32 cellular contexts compared by ENCODE assay signal in the genomic region with DNA sequence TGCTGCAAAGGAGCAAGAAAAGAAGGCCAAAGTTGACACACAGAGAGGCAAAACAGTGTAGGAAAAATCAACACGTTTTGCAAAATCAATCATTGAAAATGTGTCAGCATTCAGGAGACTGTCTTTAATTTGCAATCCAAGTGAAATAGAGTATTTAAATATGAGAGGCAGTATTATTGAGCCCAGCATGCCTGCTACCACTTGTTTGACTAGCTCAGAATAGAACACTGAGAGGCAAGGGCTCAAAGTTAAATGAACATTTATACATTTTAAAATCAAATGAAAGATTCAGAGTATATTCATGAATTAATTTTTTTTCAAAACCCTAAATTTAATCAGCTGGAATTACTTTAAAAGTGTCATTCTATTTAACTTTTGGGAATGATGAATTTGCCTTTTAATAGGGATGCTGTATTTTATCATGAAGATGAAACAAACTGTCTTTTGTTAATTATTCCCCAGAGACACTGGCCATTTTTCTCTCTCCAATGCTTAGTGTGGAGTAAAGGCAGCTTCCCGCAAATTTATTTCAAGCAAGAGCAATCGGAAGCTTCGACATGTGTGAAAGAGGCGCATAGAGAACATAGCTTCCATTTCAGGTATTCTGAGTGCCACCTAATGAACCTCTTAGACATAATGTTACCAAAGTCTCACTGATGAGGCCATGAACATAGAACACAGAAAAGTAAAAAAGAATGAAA. TPM values are rescaled to one million over a fixed set of nuclear protein-coding genes. Genes with fewer than 3 reads are reported as not detected.
DNase-seq lines count a peak whose midpoint lies in the region; ATAC-seq, FAIRE-seq and TF ChIP-seq lines count a peak whose summit lies in the region.
"Had no signal": no experiment of that assay in that cellular context is flagged by ENCODE, and none has a peak within 500 bp of the region (broad histone marks: within the 10 kb centered on the region; RNA-seq: fewer than 3 reads in every experiment).

No MANE protein-coding gene starts in this region.

- H3K79me1 ChIP-seq in H1 (ENCODE audit: low read depth, low read length): no peaks in the 10 kb centered on the region; the same call in 1 of the 2 replicates

- 69% methylated on average over 5 of the region's 5 CpGs; no CpG with 5 or more reads in 1 of the 2 experiments for WGBS in H1 (ENCODE audit: extremely low coverage in 1 of 2, insufficient coverage in 1 of 2, insufficient read length in 1 of 2, insufficient replicate concordance in 2 of 2, low coverage in 1 of 2, low lambda C conversion rate in 2 of 2, missing lambda C conversion rate in 1 of 2), 2 experiments

- no peak for FAIRE-seq in H1 (lab: Jason Lieb, UNC)
- FAIRE-seq: GM12892, islet of Langerhans, TTC549 had no signal

- peaks cover 31% of the 10 kb centered on the region for H3K36me3 Mint-ChIP-seq in stimulated activated effector memory CD8-positive, alpha-beta T cell treated with anti-CD3 and anti-CD28 coated beads, Interleukin-12 subunit alpha, Interleukin-12 subunit beta, amount 100 ng/mL, for 72 hours

- no peak overlapping the region for H3K4ac ChIP-seq in H1 (replicated peaks; ENCODE audit: insufficient read length, low read depth, low read length)

- H2AK5ac ChIP-seq in H1 (ENCODE audit: low read depth, low read length): no peak overlapping the region

- H3K4me3 Mint-ChIP-seq in stimulated activated effector memory CD8-positive, alpha-beta T cell treated with anti-CD3 and anti-CD28 coated beads, Interleukin-12 subunit alpha, Interleukin-12 subunit beta, amount 100 ng/mL, for 72 hours: no peak overlapping the region
- H3K4me3 Mint-ChIP-seq: activated CD4-positive, alpha-beta memory T cell treated with anti-CD3 and anti-CD28 coated beads for 36 hours; activated naive CD4-positive, alpha-beta T cell treated with anti-CD3 and anti-CD28 coated beads, Interleukin-2, amount 10 ng/mL, durations not matched to agents 7 days and 5 days; IgD-negative memory B cell; naive thymus-derived CD8-positive, alpha-beta T cell; T-helper 17 cell had no signal

- no peaks in the 10 kb centered on the region for H3K27me3 ChIP-seq in H1 (replicated peaks in 1 of 4; ENCODE audit: control insufficient read depth in 3 of 4, extremely low read depth in 1 of 4, insufficient read depth in 3 of 4, low read length in 3 of 4)
- H3K27me3 ChIP-seq: adrenal gland, BLaER1, brain microvascular endothelial cell, upper lobe of right lung had no signal

- H4K5ac ChIP-seq in H1 (ENCODE audit: insufficient read length, low read depth, low read length): no peak overlapping the region

- H3K4me3 ChIP-seq in H1 (ENCODE audit: extremely low read depth in 1 of 4, insufficient read depth in 2 of 4, low read depth in 3 of 4, low read length in 4 of 4): peak overlapping the region in 1 of 4 experiments; percentile 10; a peak in 1 of 8 replicates
- H3K4me3 ChIP-seq: adrenal gland, BLaER1, upper lobe of right lung had no signal

- no peak overlapping the region for H2BK15ac ChIP-seq in H1 (ENCODE audit: low read length)

- 0 out of 8 replicates have a peak, but pooled peaks cover 0 to 3% (median 0%) of the 10 kb centered on the region in 4 experiments for H3K36me3 ChIP-seq in H1 (ENCODE audit: control insufficient read depth in 2 of 4, insufficient read depth in 4 of 4, low read length in 3 of 4)
- H3K36me3 ChIP-seq: adrenal gland had no signal

- CTCF ChIA-PET in H1 (lab: Charles Lee; ENCODE audit: partially characterized antibody): interaction anchor here (1.5 kb wide), 1 partner anchor 17 kb away, joined by 4 read pairs; no protein-coding TSS in a partner anchor

- H3K4me1 Mint-ChIP-seq in stimulated activated effector memory CD8-positive, alpha-beta T cell treated with anti-CD3 and anti-CD28 coated beads, Interleukin-12 subunit alpha, Interleukin-12 subunit beta, amount 100 ng/mL, for 72 hours: peaks cover 14% of the 10 kb centered on the region

- no peak overlapping the region for H2BK20ac ChIP-seq in H1 (ENCODE audit: low read length)

- no peaks in the 10 kb centered on the region for H3K9me3 ChIP-seq in H1 (ENCODE audit: insufficient read depth in 2 of 2, low read depth in 1 of 2, low read length in 1 of 2)
- H3K9me3 ChIP-seq: adrenal gland, BLaER1, upper lobe of right lung had no signal

- H4K91ac ChIP-seq in H1 (replicated peaks; ENCODE audit: insufficient read length, low read length): no peak overlapping the region

- no peak overlapping the region for H3K14ac ChIP-seq in H1 (ENCODE audit: insufficient read length)

- no peak overlapping the region for H3K27ac ChIP-seq in H1 (ENCODE audit: low read depth, low read length)
- H3K27ac ChIP-seq: adrenal gland, BLaER1, brain microvascular endothelial cell, epithelial cell of prostate, upper lobe of right lung had no signal

- TF ChIP-seq EP300 in H1 (IDR thresholded peaks at IDR 0.05; ENCODE audit: borderline replicate concordance in 1 of 2, low read depth in 2 of 2, low read length in 2 of 2): no peak

- H2BK120ac ChIP-seq in H1 (replicated peaks; ENCODE audit: low read depth, low read length): no peak overlapping the region

- ATAC-seq in HG03159 (IDR thresholded peaks at IDR 0.05; ENCODE audit: unreplicated experiment): no peak
- ATAC-seq in stimulated activated effector memory CD8-positive, alpha-beta T cell treated with anti-CD3 and anti-CD28 coated beads, Interleukin-12 subunit alpha, Interleukin-12 subunit beta, amount 100 ng/mL, for 72 hours: no peak
- ATAC-seq: naive thymus-derived CD8-positive, alpha-beta T cell; Right ventricle myocardium inferior; SK-N-SH treated with all-trans-retinoic acid at 6 μM for 48 hours; T-helper 17 cell; upper lobe of right lung had no signal

- no peak overlapping the region for H4K8ac ChIP-seq in H1 (ENCODE audit: extremely low read depth, insufficient read depth, low read length)

- peak; percentile 44 for DNase-seq in NCI-H146 (lab: John Stamatoyannopoulos, UW)
- DNase-seq in NCI-H69 (lab: John Stamatoyannopoulos, UW): peak; percentile 63
- DNase-seq in H1 (ENCODE audit: low read depth in 1 of 2, low spot score in 2 of 2): no peak
- peak; percentile 83 for DNase-seq in pons (ENCODE audit: low spot score)
- no peak for DNase-seq in mesenteric fat pad (ENCODE audit: low spot score)
- DNase-seq in DMS114 treated with DMSO at 0.1 percent for 48 hours (lab: John Stamatoyannopoulos, UW; ENCODE audit: unreplicated experiment): no peak
- no peak for DNase-seq in stimulated activated effector memory CD8-positive, alpha-beta T cell treated with anti-CD3 and anti-CD28 coated beads, Interleukin-12 subunit alpha, Interleukin-12 subunit beta, amount 100 ng/mL, for 72 hours (ENCODE audit: low spot score in 2 of 2)
- DNase-seq: activated CD4-positive, alpha-beta memory T cell treated with anti-CD3 and anti-CD28 coated beads for 36 hours; activated CD4-positive, alpha-beta T cell treated with anti-CD3 and anti-CD28 coated beads for 1 hour; activated CD8-positive, alpha-beta memory T cell treated with anti-CD3 and anti-CD28 coated beads, Interleukin-2, amount 50 U/mL, for 4 hours; activated naive CD4-positive, alpha-beta T cell treated with anti-CD3 and anti-CD28 coated beads, Interleukin-2, amount 10 ng/mL, durations not matched to agents 7 days and 5 days; adrenal gland; brain microvascular endothelial cell; DMS153; HCEC 1CT; naive thymus-derived CD8-positive, alpha-beta T cell; NCI-H1436 treated with DMSO at 0.1 percent for 48 hours; NCI-H524; occipital lobe; stimulated activated CD4-positive, alpha-beta T cell treated with anti-CD3 and anti-CD28 coated beads, Interleukin-15, amount 100 ng/mL, for 24 hours; stimulated activated CD4-positive, alpha-beta T cell treated with anti-CD3 and anti-CD28 coated beads, Interleukin-4, amount 100 ng/mL, for 4 hours; T-helper 17 cell; upper lobe of right lung had no signal

- no peak overlapping the region for H3K56ac ChIP-seq in H1 (replicated peaks; ENCODE audit: insufficient read length, low read depth, low read length)

- H3K9me3 Mint-ChIP-seq in stimulated activated effector memory CD8-positive, alpha-beta T cell treated with anti-CD3 and anti-CD28 coated beads, Interleukin-12 subunit alpha, Interleukin-12 subunit beta, amount 100 ng/mL, for 72 hours: no peaks in the 10 kb centered on the region
- H3K9me3 Mint-ChIP-seq: activated CD4-positive, alpha-beta memory T cell treated with anti-CD3 and anti-CD28 coated beads for 36 hours; activated naive CD4-positive, alpha-beta T cell treated with anti-CD3 and anti-CD28 coated beads, Interleukin-2, amount 10 ng/mL, durations not matched to agents 7 days and 5 days; IgD-negative memory B cell; naive thymus-derived CD8-positive, alpha-beta T cell had no signal

- no peaks in the 10 kb centered on the region for H3K23me2 ChIP-seq in H1 (ENCODE audit: low read depth, low read length)

- H3K18ac ChIP-seq in H1 (ENCODE audit: extremely low read depth, low read length): no peak overlapping the region

- H3K79me2 ChIP-seq in H1 (ENCODE audit: control insufficient read depth in 1 of 2, insufficient read depth in 2 of 2, low read length in 2 of 2): no peaks in the 10 kb centered on the region

- no peak overlapping the region for H3K9ac ChIP-seq in H1 (replicated peaks in 1 of 4; ENCODE audit: extremely low read depth in 1 of 4, low read depth in 3 of 4, low read length in 3 of 4)
- H3K9ac ChIP-seq: BLaER1 had no signal

- POLR2A ChIA-PET in H1 (lab: Charles Lee; ENCODE audit: partially characterized antibody): no interaction called here

- TF ChIP-seq POLR2A in H1 (IDR thresholded peaks at IDR 0.05; ENCODE audit: control extremely low read depth in 1 of 2, low read depth in 2 of 2, low read length in 2 of 2): no peak

- TF ChIP-seq RAD21 in H1 (IDR thresholded peaks at IDR 0.05 in 1 of 2, conservative IDR thresholded peaks at IDR 0.05 in 1 of 2; ENCODE audit: low read depth in 2 of 2, low read length in 2 of 2): no peak

- H3K4me1 ChIP-seq in H1 (replicated peaks in 1 of 4; ENCODE audit: control insufficient read depth in 3 of 4, insufficient read depth in 4 of 4, low read length in 3 of 4): peaks cover 0 to 12% (median 7%) of the 10 kb centered on the region in 4 experiments; a peak in 3 of 7 replicates
- H3K4me1 ChIP-seq: BLaER1, upper lobe of right lung had no signal

- H2BK5ac ChIP-seq in H1 (ENCODE audit: low read depth, low read length): no peak overlapping the region

- no peak for TF ChIP-seq CTCF in H1 (IDR thresholded peaks at IDR 0.05; ENCODE audit: control extremely low read depth in 1 of 3, insufficient read depth in 1 of 3, low read depth in 1 of 3, low read length in 3 of 3)

- no peak overlapping the region for H3K23ac ChIP-seq in H1 (ENCODE audit: insufficient read length)

- no peaks in the 10 kb centered on the region for H4K20me1 ChIP-seq in H1 (replicated peaks in 1 of 2; ENCODE audit: control insufficient read depth in 1 of 2, insufficient read depth in 2 of 2, low read length in 2 of 2)
- H4K20me1 ChIP-seq: BLaER1 had no signal

- H3K27ac Mint-ChIP-seq in stimulated activated effector memory CD8-positive, alpha-beta T cell treated with anti-CD3 and anti-CD28 coated beads, Interleukin-12 subunit alpha, Interleukin-12 subunit beta, amount 100 ng/mL, for 72 hours: no peak overlapping the region
- H3K27ac Mint-ChIP-seq: activated CD4-positive, alpha-beta memory T cell treated with anti-CD3 and anti-CD28 coated beads for 36 hours; activated naive CD4-positive, alpha-beta T cell treated with anti-CD3 and anti-CD28 coated beads, Interleukin-2, amount 10 ng/mL, durations not matched to agents 7 days and 5 days; naive thymus-derived CD8-positive, alpha-beta T cell; T-helper 17 cell had no signal

- no peak overlapping the region for H2AFZ ChIP-seq in H1 (ENCODE audit: low read length)

- H2BK12ac ChIP-seq in H1 (ENCODE audit: low read depth, low read length): no peak overlapping the region

- H3K4me2 ChIP-seq in H1 (ENCODE audit: insufficient read depth in 1 of 2, low read depth in 2 of 2, low read length in 2 of 2): peak overlapping the region; percentile 13 to 27; a peak in 1 of 4 replicates
- H3K4me2 ChIP-seq: BLaER1 had no signal

RNA-seq across cellular contexts. Expression of gene VRK2, which starts 11.4 kb away (rescaled TPM):
- total RNA-seq in H1 (2021; fragmentation: NEBNext Ultra II Directional; extraction: Animal tissue kit (Norgen Biotek cat#: 25700)): 27.8 and 28.0 TPM in 2 replicates
- polyA plus RNA-seq in H1 (2011; rRNA removed): 4.4 and 7.6 TPM in 2 replicates
- 10.2 TPM for polyA plus RNA-seq in H1 (2011; cell fraction: cytosol; rRNA removed)
- 6.4 TPM for polyA plus RNA-seq in H1 (2011; cell fraction: nucleus; rRNA removed)
- polyA plus RNA-seq in H1 (2012, experiment 1 of 2): 13.2 to 21.9 TPM (median 14.3 TPM) in 4 replicates
- 1.2 TPM for polyA plus RNA-seq in H1 (2012, experiment 2 of 2)
- polyA plus RNA-seq in H1 (2013, experiment 1 of 2): 18.9 TPM
- 18.7 TPM for polyA plus RNA-seq in H1 (2013, experiment 2 of 2)
- polyA minus RNA-seq in H1 (2011; rRNA and poly(A)+ RNA removed): 11.9 and 18.2 TPM in 2 replicates
- 8.4 TPM for polyA minus RNA-seq in H1 (2011; cell fraction: cytosol; rRNA and poly(A)+ RNA removed)
- 27.7 TPM for polyA minus RNA-seq in H1 (2011; cell fraction: nucleus; rRNA and poly(A)+ RNA removed)
- total RNA-seq in mesenteric fat pad: 26.3 TPM

Comparison
In these comparisons a context has a peak if more than half of its experiments do, and no peak if none do; other contexts are left out.
1. DNase-seq: peak in NCI-H146 (single experiment), NCI-H69 (single experiment) and pons (single experiment); none in H1 (0 of 2), mesenteric fat pad (single experiment), DMS114 treated with DMSO at 0.1 percent for 48 hours (single experiment) and stimulated activated effector memory CD8-positive, alpha-beta T cell treated with anti-CD3 and anti-CD28 coated beads, Interleukin-12 subunit alpha, Interleukin-12 subunit beta, amount 100 ng/mL, for 72 hours (0 of 2).